ENCODE assay signal across 12 cellular contexts in the genomic region with DNA sequence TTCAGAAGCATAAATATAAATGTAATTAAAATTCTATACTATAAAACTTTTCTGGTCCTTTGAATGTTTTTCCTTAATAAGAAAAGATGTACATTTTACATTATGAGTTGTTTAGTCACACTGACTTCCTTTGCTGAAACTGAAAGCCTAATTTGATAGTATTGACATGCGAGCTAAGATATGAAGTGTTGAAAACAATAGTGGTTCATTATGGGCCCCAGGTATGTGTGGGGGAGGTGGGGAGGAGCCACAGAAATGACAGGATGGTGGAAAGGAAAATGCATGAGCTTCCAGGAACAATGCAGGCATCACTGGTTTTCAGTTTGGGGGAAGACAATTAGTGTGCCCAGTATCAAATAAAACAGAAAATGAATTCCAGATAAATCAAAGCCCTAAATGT. TPM values are rescaled to one million over a fixed set of nuclear protein-coding genes. Genes with fewer than 3 reads are reported as not detected.
DNase-seq lines count a peak whose midpoint lies in the region; ATAC-seq and FAIRE-seq lines count a peak whose summit lies in the region.
"Had no signal": no experiment of that assay in that cellular context is flagged by ENCODE, and none has a peak within 500 bp of the region (broad histone marks: within the 10 kb centered on the region; RNA-seq: fewer than 3 reads in every experiment).

No MANE protein-coding gene starts in this region.

- peaks cover 23% of the 10 kb centered on the region for H3K4me1 Mint-ChIP-seq in T-helper 2 cell treated with Interferon-gamma antibody and Interleukin-4, amounts not matched to agents 5 μg/mL and 100 μg/mL, for 36 hours (ENCODE audit: low read depth)

- no peaks in the 10 kb centered on the region for H3K9me3 Mint-ChIP-seq in T-helper 2 cell treated with Interferon-gamma antibody and Interleukin-4, amounts not matched to agents 5 μg/mL and 100 μg/mL, for 36 hours

- ATAC-seq in GM18868 (IDR thresholded peaks at IDR 0.05; ENCODE audit: unreplicated experiment) = peak; percentile 67
- no peak for ATAC-seq in GM21381 (IDR thresholded peaks at IDR 0.05; ENCODE audit: unreplicated experiment)
- ATAC-seq: gastrocnemius medialis had no signal

- H3K27me3 Mint-ChIP-seq in T-helper 2 cell treated with Interferon-gamma antibody and Interleukin-4, amounts not matched to agents 5 μg/mL and 100 μg/mL, for 36 hours (ENCODE audit: low read depth) = no peaks in the 10 kb centered on the region

- FAIRE-seq in HTR-8/SVneo (lab: Jason Lieb, UNC) = no peak

- H3K4me3 Mint-ChIP-seq in T-helper 2 cell treated with Interferon-gamma antibody and Interleukin-4, amounts not matched to agents 5 μg/mL and 100 μg/mL, for 36 hours = peak overlapping the region; percentile 17

- H3K27ac Mint-ChIP-seq in T-helper 2 cell treated with Interferon-gamma antibody and Interleukin-4, amounts not matched to agents 5 μg/mL and 100 μg/mL, for 36 hours = peak overlapping the region; percentile 23

- peaks cover 3% of the 10 kb centered on the region for H3K36me3 Mint-ChIP-seq in T-helper 2 cell treated with Interferon-gamma antibody and Interleukin-4, amounts not matched to agents 5 μg/mL and 100 μg/mL, for 36 hours (ENCODE audit: low read depth)

- DNase-seq in Daoy (ENCODE audit: low read depth) (peak; percentile 14), kidney glomerular epithelial cell (lab: John Stamatoyannopoulos, UW) (peak; percentile 59), HTR-8/SVneo (ENCODE audit: insufficient read length, low spot score) (no peak), DMS114 treated with DMSO at 0.1 percent for 48 hours (lab: John Stamatoyannopoulos, UW; ENCODE audit: unreplicated experiment) (no peak)
- peak; percentile 42 for DNase-seq in T-helper 2 cell treated with Interferon-gamma antibody and Interleukin-4, amounts not matched to agents 5 μg/mL and 100 μg/mL, for 36 hours (ENCODE audit: low spot score)
- DNase-seq: gastrocnemius medialis, GOT3, NCI-H1105 treated with DMSO at 0.1 percent for 48 hours, NCI-H524, Peyer's patch had no signal

RNA-seq across cellular contexts. Expression of a gene that starts 35.4 kb away (rescaled TPM):
- total RNA-seq in Daoy (2014; rRNA removed; shearing (Covaris generic)) = 0.11 and 0.21 TPM in 2 replicates
- total RNA-seq: gastrocnemius medialis, Peyer's patch had no signal

Comparison
In these comparisons a context has a peak if more than half of its experiments do, and no peak if none do; other contexts are left out.
1. DNase-seq: peak in Daoy (single experiment), T-helper 2 cell treated with Interferon-gamma antibody and Interleukin-4, amounts not matched to agents 5 μg/mL and 100 μg/mL, for 36 hours (single experiment) and kidney glomerular epithelial cell (single experiment); none in HTR-8/SVneo (single experiment) and DMS114 treated with DMSO at 0.1 percent for 48 hours (single experiment).